In genomic region chr17:78817123-78817522, GRCh38 we compare ENCODE assay signal across 8 cellular contexts. TPM values are rescaled to one million over a fixed set of nuclear protein-coding genes. Genes with fewer than 3 reads are reported as not detected.
DNase-seq lines count a peak whose midpoint lies in the region; ATAC-seq and TF ChIP-seq lines count a peak whose summit lies in the region.

No MANE protein-coding gene starts in this region.

- H3K27ac ChIP-seq in lower lobe of right lung (no peak overlapping the region), aorta (ENCODE audit: low read depth in 1 of 2, low read length in 2 of 2) (no peak overlapping the region)

- intact Hi-C loops in lower lobe of right lung (cut with DNase I) = no loop called here
- intact Hi-C loops in aorta (cut with DNase I) = no loop called here

- H3K9me3 ChIP-seq in lower lobe of right lung (no peaks in the 10 kb centered on the region), aorta (ENCODE audit: control insufficient read depth, low read length) (no peaks in the 10 kb centered on the region)

- H3K27me3 ChIP-seq in lower lobe of right lung (ENCODE audit: low read depth) (no peaks in the 10 kb centered on the region), aorta (ENCODE audit: control insufficient read depth in 1 of 2, insufficient read depth in 2 of 2, low read length in 1 of 2) (no peaks in the 10 kb centered on the region)

- TF ChIP-seq CTCF in lower lobe of right lung (IDR thresholded peaks at IDR 0.05) = no peak

- H3K36me3 ChIP-seq in lower lobe of right lung = peaks cover 100% of the 10 kb centered on the region
- peaks cover 3 to 10% of the 10 kb centered on the region in 2 donors for H3K36me3 ChIP-seq in aorta (ENCODE audit: control insufficient read depth in 1 of 2, insufficient read depth in 2 of 2, low read length in 1 of 2)

- 85 to 90% methylated on average over 6 of the region's 6 CpGs for WGBS in aorta, 2 donors

- H3K4me3 ChIP-seq in lower lobe of right lung (no peak overlapping the region), aorta (ENCODE audit: low read length in 2 of 2) (no peak overlapping the region)

- DNase-seq in T-helper 1 cell = peak; percentile 42 to 96 (median 67)
- DNase-seq in activated T-cell treated with anti-CD3 and anti-CD28 coated beads for 4 hours = peak; percentile 33
- no peak for DNase-seq in lower lobe of right lung
- peak; percentile 43 to 61 for DNase-seq in stimulated activated CD8-positive, alpha-beta memory T cell treated with anti-CD3 and anti-CD28 coated beads, Interleukin-7, amount 100 ng/mL, for 4 hours (ENCODE audit: low read depth in 2 of 2)
- no peak for DNase-seq in aorta

- peak; percentile 37 to 50 for ATAC-seq in lower lobe of right lung
- no peak for ATAC-seq in HG02763 (IDR thresholded peaks at IDR 0.05; ENCODE audit: unreplicated experiment)
- no peak for ATAC-seq in aorta (ENCODE audit: low FRiP score)
- ATAC-seq in HG03025 (IDR thresholded peaks at IDR 0.05; ENCODE audit: low FRiP score, unreplicated experiment) = no peak
- ATAC-seq in GM21447 (IDR thresholded peaks at IDR 0.05; ENCODE audit: unreplicated experiment) = no peak

- H3K4me1 ChIP-seq in lower lobe of right lung (peaks cover 20% of the 10 kb centered on the region), aorta (ENCODE audit: control insufficient read depth in 1 of 2, insufficient read depth in 2 of 2, low read length in 2 of 2) (no peaks in the 10 kb centered on the region)

RNA-seq across cellular contexts. Expression of gene USP36, which starts 23.5 kb away (rescaled TPM):
- total RNA-seq in lower lobe of right lung (58.6 TPM), aorta (10 to 100 TPM; 64.6 to 68.1 TPM)
- polyA plus RNA-seq in aorta = 10 to 100 TPM in 1 of 2 donors, 1 to 10 TPM in 1; 5.9 to 33.4 TPM

RNA-seq across cellular contexts. Expression of gene CYTH1, which starts 35.0 kb away (rescaled TPM):
- total RNA-seq in lower lobe of right lung = 110 TPM
- total RNA-seq in aorta = 10 to 100 TPM; 45.0 to 66.8 TPM
- 10 to 100 TPM; 20.3 to 20.4 TPM for polyA plus RNA-seq in aorta

Comparison
In these comparisons a context has a peak if more than half of its experiments do, and no peak if none do; other contexts are left out.
1. DNase-seq: peak in T-helper 1 cell (5 of 5), activated T-cell treated with anti-CD3 and anti-CD28 coated beads for 4 hours (single experiment) and stimulated activated CD8-positive, alpha-beta memory T cell treated with anti-CD3 and anti-CD28 coated beads, Interleukin-7, amount 100 ng/mL, for 4 hours (2 of 2); none in lower lobe of right lung (single experiment) and aorta (0 of 2).
2. ATAC-seq: peak in lower lobe of right lung (2 of 2); none in HG02763 (single experiment), aorta (single experiment), HG03025 (single experiment) and GM21447 (single experiment).